Comparison of ENCODE assay signal across 19 cellular contexts in genomic region chr15:52733696-52734255, GRCh38. TPM values are rescaled to one million over a fixed set of nuclear protein-coding genes. Genes with fewer than 3 reads are reported as not detected.
DNase-seq lines count a peak whose midpoint lies in the region; ATAC-seq and TF ChIP-seq lines count a peak whose summit lies in the region.
"Had no signal": no experiment of that assay in that cellular context is flagged by ENCODE, and none has a peak within 500 bp of the region (broad histone marks: within the 10 kb centered on the region; RNA-seq: fewer than 3 reads in every experiment).

No MANE protein-coding gene starts in this region.

- intact Hi-C loops in PC-9 (cut with micrococcal nuclease; ENCODE audit: unreplicated experiment) = loop anchor here (2.0 to 10.0 kb wide), 3 partner anchors 169 to 1083 kb away; partner anchors contain the start of gene ARPP19
- intact Hi-C loops in sciatic nerve (cut with DNase I) = no loop called here
- intact Hi-C loops in left lung (cut with DNase I) = loop anchor here in 1 of 2 donors (5.0 kb wide), 1 partner anchor 476 kb away; no protein-coding TSS in a partner anchor
- intact Hi-C loops in breast epithelium (cut with DNase I; ENCODE audit: low total_unique reads) = no loop called here

- H3K4me1 ChIP-seq in GM23338 (ENCODE audit: insufficient read depth) (peaks cover 24% of the 10 kb centered on the region), PC-9 (replicated peaks; ENCODE audit: insufficient read depth) (peaks cover 14% of the 10 kb centered on the region), left lung (peaks cover 0 to 19% of the 10 kb centered on the region in 2 donors), breast epithelium (no peaks in the 10 kb centered on the region)
- H3K4me1 ChIP-seq: colonic mucosa had no signal

- CTCF ChIA-PET in PC-9 (lab: Charles Lee) = interaction anchor here (0.6 to 0.8 kb wide), 2 partner anchors 58 to 477 kb away, joined by 3 read pairs; no protein-coding TSS in a partner anchor

- no peaks in the 10 kb centered on the region for H3K9me3 ChIP-seq in PC-9 (ENCODE audit: insufficient read depth, low read depth)
- H3K9me3 ChIP-seq in left lung = no peaks in the 10 kb centered on the region
- H3K9me3 ChIP-seq in breast epithelium = no peaks in the 10 kb centered on the region
- H3K9me3 ChIP-seq: colonic mucosa, esophagus squamous epithelium had no signal

- DNase-seq in GM23338 (ENCODE audit: low spot score) (no peak), PC-9 (no peak), fibroblast of peridontal ligament (ENCODE audit: extremely low read depth) (peak; percentile 37), sciatic nerve (ENCODE audit: low spot score) (no peak), HuH-7.5 (ENCODE audit: low spot score) (no peak), left lung (no peak), breast epithelium (ENCODE audit: low spot score in 2 of 2) (no peak), chondrocyte (ENCODE audit: low spot score) (no peak)
- DNase-seq: activated T-cell treated with anti-CD3 and anti-CD28 coated beads, Interleukin-2, amount 50 U/mL, for 48 hours; colonic mucosa; DMS79; esophagus squamous epithelium; mammary epithelial cell; NCI-H2029; NCI-H69 had no signal

- H4K20me1 ChIP-seq in GM23338 (replicated peaks; ENCODE audit: insufficient read depth) (no peaks in the 10 kb centered on the region), PC-9 (ENCODE audit: insufficient read depth) (no peaks in the 10 kb centered on the region)

- no TSS peak for BruUV-seq in PC-9 (replicated peaks; lab: Mats Ljungman, UMichigan)

- 0 out of 2 replicates have a peak overlapping the region, but pooled peaks have one; percentile 40 for H3K4me2 ChIP-seq in GM23338
- H3K4me2 ChIP-seq in PC-9 = peak overlapping the region; percentile 10

- H3K36me3 Mint-ChIP-seq in GM23338 (ENCODE audit: low read depth) = peaks cover 3% of the 10 kb centered on the region; the same call in 2 of the 3 replicates
- no peaks in the 10 kb centered on the region for H3K36me3 Mint-ChIP-seq in chondrocyte (ENCODE audit: low read depth)

- H3K79me2 ChIP-seq in GM23338 (replicated peaks; ENCODE audit: insufficient read depth) (no peaks in the 10 kb centered on the region), PC-9 (ENCODE audit: low read depth) (no peaks in the 10 kb centered on the region)

- TF ChIP-seq CTCF in GM23338 (conservative IDR thresholded peaks at IDR 0.05; ENCODE audit: low read depth in 2 of 2) = no peak
- no peak for TF ChIP-seq CTCF in PC-9 (conservative IDR thresholded peaks at IDR 0.05)
- no peak for TF ChIP-seq CTCF in left lung (IDR thresholded peaks at IDR 0.05)
- no peak for TF ChIP-seq CTCF in breast epithelium (IDR thresholded peaks at IDR 0.05)
- TF ChIP-seq CTCF in chondrocyte (IDR thresholded peaks at IDR 0.05) = no peak

- TF ChIP-seq POLR2A in breast epithelium (IDR thresholded peaks at IDR 0.05) = no peak

- H3K4me3 Mint-ChIP-seq in GM23338 (no peak overlapping the region), chondrocyte (ENCODE audit: unreplicated experiment) (no peak overlapping the region)

- H3K9me2 ChIP-seq in GM23338 (ENCODE audit: insufficient read depth) (no peaks in the 10 kb centered on the region), PC-9 (ENCODE audit: insufficient read depth) (no peaks in the 10 kb centered on the region)

- H3K4me1 Mint-ChIP-seq in GM23338 (peaks cover 22% of the 10 kb centered on the region), chondrocyte (ENCODE audit: low read depth) (peaks cover 11% of the 10 kb centered on the region)

- no peaks in the 10 kb centered on the region for H3K36me3 ChIP-seq in GM23338 (ENCODE audit: insufficient read depth)
- no peaks in the 10 kb centered on the region for H3K36me3 ChIP-seq in PC-9 (ENCODE audit: low read depth)
- no peaks in the 10 kb centered on the region for H3K36me3 ChIP-seq in left lung
- no peaks in the 10 kb centered on the region for H3K36me3 ChIP-seq in breast epithelium
- H3K36me3 ChIP-seq: colonic mucosa, esophagus squamous epithelium had no signal

- no peak overlapping the region for H3K4me3 ChIP-seq in GM23338
- H3K4me3 ChIP-seq in PC-9 = no peak overlapping the region
- no peak overlapping the region for H3K4me3 ChIP-seq in left lung
- no peak overlapping the region for H3K4me3 ChIP-seq in breast epithelium
- H3K4me3 ChIP-seq: colonic mucosa, esophagus squamous epithelium had no signal

- H3K27ac ChIP-seq in GM23338 (ENCODE audit: low read depth) (no peak overlapping the region), PC-9 (no peak overlapping the region), left lung (no peak overlapping the region), breast epithelium (no peak overlapping the region)
- H3K27ac ChIP-seq: colonic mucosa had no signal

- H3K27me3 ChIP-seq in GM23338 (ENCODE audit: insufficient read depth) (no peaks in the 10 kb centered on the region), PC-9 (ENCODE audit: insufficient read depth, low read depth) (no peaks in the 10 kb centered on the region), left lung (no peaks in the 10 kb centered on the region), breast epithelium (no peaks in the 10 kb centered on the region)
- H3K27me3 ChIP-seq: colonic mucosa, esophagus squamous epithelium had no signal

- ATAC-seq in GM23338 = no peak
- peak; percentile 51 for ATAC-seq in sciatic nerve
- no peak for ATAC-seq in left lung

- H3F3A ChIP-seq in GM23338 (replicated peaks; ENCODE audit: low read depth) = no peaks in the 10 kb centered on the region
- H3F3A ChIP-seq in PC-9 (ENCODE audit: insufficient read depth, low read depth) = no peaks in the 10 kb centered on the region

- POLR2A ChIA-PET in PC-9 (lab: Charles Lee; ENCODE audit: unreplicated experiment) = no interaction called here

- H2AFZ ChIP-seq in GM23338 = peak overlapping the region; percentile 29; the same call in 1 of the 2 replicates
- no peak overlapping the region for H2AFZ ChIP-seq in PC-9

- peaks cover 1% of the 10 kb centered on the region for H3K27me3 Mint-ChIP-seq in GM23338 (ENCODE audit: insufficient read depth, low read depth, poor library complexity)
- no peaks in the 10 kb centered on the region for H3K27me3 Mint-ChIP-seq in chondrocyte (ENCODE audit: low read depth)

- H3K9me3 Mint-ChIP-seq in GM23338 (peaks cover 6% of the 10 kb centered on the region; the same call in 2 of the 3 replicates), chondrocyte (ENCODE audit: low read depth) (no peaks in the 10 kb centered on the region)

- H3K27ac Mint-ChIP-seq in GM23338 (no peak overlapping the region), chondrocyte (ENCODE audit: unreplicated experiment) (no peak overlapping the region)

TF ChIP-seq in GM23338, 12 proteins besides CTCF, POLR2A, EP300 and RAD21:
- no peak for TF ChIP-seq ETS1 (IDR thresholded peaks at IDR 0.05)
TF ChIP-seq in GM23338: peak in this region for 0.

RNA-seq across cellular contexts. Expression of gene ATOSA, which starts 54.6 kb away (rescaled TPM):
- 12.4 and 14.0 TPM in 2 replicates for total RNA-seq in GM23338 (2014; rRNA removed; shearing (Covaris generic))
- 6.2 and 7.5 TPM in 2 replicates for polyA plus RNA-seq in GM23338 (2016; fragmentation: Nextera tagmentation; extraction: Ambion mirVana)
- 30.4 and 35.7 TPM in 2 replicates for total RNA-seq in PC-9 (2021)
- total RNA-seq in sciatic nerve = 39.3 TPM
- total RNA-seq in left lung = 10 to 100 TPM; 34.5 to 40.8 TPM
- 100 to 1,000 TPM; 157 to 215 (median 168) TPM for total RNA-seq in breast epithelium
- total RNA-seq in chondrocyte = 18.7 to 38.8 TPM (median 21.9 TPM) in 3 replicates

RNA-seq across cellular contexts. Expression of gene ONECUT1, which starts 56.4 kb away (rescaled TPM):
- 4.2 and 9.4 TPM in 2 replicates for total RNA-seq in GM23338 (2014; rRNA removed; shearing (Covaris generic))
- polyA plus RNA-seq in GM23338 (2016; fragmentation: Nextera tagmentation; extraction: Ambion mirVana) = 3.9 and 4.3 TPM in 2 replicates
- not detected in 2 replicates for total RNA-seq in PC-9 (2021)
- total RNA-seq in sciatic nerve = not detected
- total RNA-seq in left lung = not detected
- not detected for total RNA-seq in breast epithelium
- total RNA-seq in chondrocyte = 0.15 to 0.67 TPM in 2 of 3 replicates, not detected in the other
- total RNA-seq: esophagus squamous epithelium; mammary epithelial cell; RPMI7951; T-helper 1 cell treated with Interleukin-12 subunit alpha and Interleukin-12 subunit beta and Interleukin-4 antibody, amounts not matched to agents 30 ng/mL and 1 ng/mL, for 36 hours; temporal lobe had no signal
- polyA plus RNA-seq: BJ, mammary epithelial cell had no signal
